In the genomic region with DNA sequence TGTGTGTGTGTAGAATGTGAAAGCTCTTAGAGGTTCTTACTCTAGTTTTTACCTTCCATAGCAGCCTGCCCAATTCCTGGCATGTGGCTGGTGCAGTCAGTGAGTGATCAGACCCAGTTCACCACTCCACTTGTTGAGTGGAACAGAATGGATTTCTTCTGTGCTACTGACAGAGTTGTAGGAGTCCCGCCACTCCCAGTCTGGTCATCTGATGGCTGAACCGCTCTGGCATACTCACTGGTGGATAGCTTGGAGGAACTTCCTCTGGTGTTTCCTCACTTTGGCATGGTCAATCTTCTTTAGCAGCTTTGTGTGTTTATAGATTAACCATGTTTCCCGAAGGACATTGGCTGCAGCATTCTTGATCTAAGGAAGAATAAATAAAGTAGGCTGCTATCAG, we compare ENCODE assay signal across 9 cellular contexts.
DNase-seq lines count a peak whose midpoint lies in the region; ATAC-seq lines count a peak whose summit lies in the region.
"Had no signal": no experiment of that assay in that cellular context is flagged by ENCODE, and none has a peak within 500 bp of the region (broad histone marks: within the 10 kb centered on the region; RNA-seq: fewer than 3 reads in every experiment).

No MANE protein-coding gene starts in this region.

- ATAC-seq in HG02885 (IDR thresholded peaks at IDR 0.05; ENCODE audit: poor library complexity, unreplicated experiment) (no peak), HG03095 (IDR thresholded peaks at IDR 0.05; ENCODE audit: unreplicated experiment) (no peak), HG03280 (IDR thresholded peaks at IDR 0.05; ENCODE audit: unreplicated experiment) (no peak)

- DNase-seq in AG20443 (ENCODE audit: low spot score) (peak; percentile 73), HCEC 1CT (peak; percentile 15), T1000 (lab: John Stamatoyannopoulos, UW) (peak; percentile 6), hepatic stellate cell (ENCODE audit: low spot score) (peak; percentile 21), NCI-H1436 treated with DMSO at 0.1 percent for 48 hours (lab: John Stamatoyannopoulos, UW) (no peak)
- DNase-seq: NCI-H524 had no signal
